In genomic region chr2:20692081-20692480, GRCh38 we compare ENCODE assay signal across 37 cellular contexts. TPM values are rescaled to one million over a fixed set of nuclear protein-coding genes. Genes with fewer than 3 reads are reported as not detected.
"Had no signal": no experiment of that assay in that cellular context is flagged by ENCODE, and none has a peak within 500 bp of the region (broad histone marks: within the 10 kb centered on the region; RNA-seq: fewer than 3 reads in every experiment).

No MANE protein-coding gene starts in this region.

- H3K9me3 ChIP-seq: adrenal gland, body of pancreas, esophagus squamous epithelium, gastrocnemius medialis had no signal

- DNase-seq: activated B cell treated with CpG ODN at 0.5 μM for 24 hours; activated CD4-positive, alpha-beta memory T cell treated with anti-CD3 and anti-CD28 coated beads for 36 hours; activated CD4-positive, alpha-beta T cell treated with anti-CD3 and anti-CD28 coated beads for 36 hours; activated CD4-positive, alpha-beta T cell treated with anti-CD3 and anti-CD28 coated beads, Interleukin-2, amount 10 ng/mL, durations not matched to agents 24 days and 14 days; activated CD4-positive, CD25-positive, alpha-beta regulatory T cell treated with anti-CD3 and anti-CD28 coated beads, Interleukin-2, amount 50 U/mL, for 72 hours; activated CD8-positive, alpha-beta memory T cell treated with anti-CD3 and anti-CD28 coated beads, Interleukin-2, amount 10 ng/mL, durations not matched to agents 7 days and 5 days; activated CD8-positive, alpha-beta memory T cell treated with anti-CD3 and anti-CD28 coated beads, Interleukin-2, amount 50 U/mL, for 4 hours; activated CD8-positive, alpha-beta T cell treated with anti-CD3 and anti-CD28 coated beads, Interleukin-2, amount 10 ng/mL, durations not matched to agents 7 days and 5 days; activated effector memory CD4-positive, alpha-beta T cell treated with anti-CD3 and anti-CD28 coated beads, Interleukin-2, amount 50 U/mL, for 16 hours; activated naive CD4-positive, alpha-beta T cell treated with anti-CD3 and anti-CD28 coated beads for 36 hours; activated naive CD8-positive, alpha-beta T cell treated with anti-CD3 and anti-CD28 coated beads for 36 hours; activated naive CD8-positive, alpha-beta T cell treated with anti-CD3 and anti-CD28 coated beads, Interleukin-2, amount 50 U/mL, for 24 hours; activated T-cell treated with anti-CD3 and anti-CD28 coated beads, Interleukin-2, amount 50 U/mL, for 1 hour; activated T-cell treated with anti-CD3 and anti-CD28 coated beads, Interleukin-2, amount 50 U/mL, for 48 hours; adrenal gland; amygdala; aorta; body of pancreas; caudate nucleus; cortex of kidney; dermis blood vessel endothelial cell; effector CD4-positive, alpha-beta T cell; effector memory CD8-positive, alpha-beta T cell; erythroblast; esophagus squamous epithelium; gastrocnemius medialis; glutamatergic neuron; SW 1271; T-cell; T1000; WERI-Rb-1 had no signal

- H3K36me3 ChIP-seq: adrenal gland, gastrocnemius medialis had no signal

- H3K27me3 ChIP-seq: adrenal gland, body of pancreas, esophagus squamous epithelium, gastrocnemius medialis had no signal

- H3K9me3 Mint-ChIP-seq: activated B cell treated with CpG ODN at 0.5 μM for 24 hours; activated CD4-positive, alpha-beta memory T cell treated with anti-CD3 and anti-CD28 coated beads for 36 hours; activated CD4-positive, alpha-beta T cell treated with anti-CD3 and anti-CD28 coated beads, Interleukin-2, amount 10 ng/mL, durations not matched to agents 24 days and 14 days; activated naive CD4-positive, alpha-beta T cell treated with anti-CD3 and anti-CD28 coated beads for 36 hours; activated naive CD4-positive, alpha-beta T cell treated with anti-CD3 and anti-CD28 coated beads, Interleukin-2, amount 50 U/mL, for 24 hours; activated naive CD8-positive, alpha-beta T cell treated with anti-CD3 and anti-CD28 coated beads, Interleukin-2, amount 50 U/mL, for 24 hours; activated T-helper 2 cell treated with anti-CD3 and anti-CD28 coated beads, Interferon-gamma antibody, Interleukin-2, Interleukin-4, amounts not matched to agents 10 μg/mL and 5 μg/mL and 100 μg/mL, durations not matched to agents 14 hours and 24 hours and 36 hours; effector memory CD8-positive, alpha-beta T cell; T-cell; T-helper 1 cell treated with Interleukin-12 subunit alpha and Interleukin-12 subunit beta and Interleukin-4 antibody, amounts not matched to agents 30 μg/mL and 1 μg/mL, for 36 hours had no signal

- H3K27me3 Mint-ChIP-seq: activated B cell treated with CpG ODN at 0.5 μM for 24 hours; activated CD4-positive, alpha-beta memory T cell treated with anti-CD3 and anti-CD28 coated beads for 36 hours; activated CD4-positive, alpha-beta T cell treated with anti-CD3 and anti-CD28 coated beads for 36 hours; activated CD4-positive, alpha-beta T cell treated with anti-CD3 and anti-CD28 coated beads, Interleukin-2, amount 10 ng/mL, durations not matched to agents 24 days and 14 days; activated CD8-positive, alpha-beta memory T cell treated with anti-CD3 and anti-CD28 coated beads, Interleukin-2, amount 10 ng/mL, durations not matched to agents 7 days and 5 days; activated naive CD4-positive, alpha-beta T cell treated with anti-CD3 and anti-CD28 coated beads, Interleukin-2, amount 50 U/mL, for 24 hours; activated naive CD8-positive, alpha-beta T cell treated with anti-CD3 and anti-CD28 coated beads for 36 hours; activated naive CD8-positive, alpha-beta T cell treated with anti-CD3 and anti-CD28 coated beads, Interleukin-2, amount 50 U/mL, for 24 hours; effector memory CD8-positive, alpha-beta T cell; T-cell had no signal

- H3K4me3 Mint-ChIP-seq: activated B cell treated with CpG ODN at 0.5 μM for 24 hours; activated CD4-positive, alpha-beta memory T cell treated with anti-CD3 and anti-CD28 coated beads for 36 hours; activated CD4-positive, alpha-beta T cell treated with anti-CD3 and anti-CD28 coated beads for 36 hours; activated CD4-positive, alpha-beta T cell treated with anti-CD3 and anti-CD28 coated beads, Interleukin-2, amount 10 ng/mL, durations not matched to agents 24 days and 14 days; activated CD8-positive, alpha-beta memory T cell treated with anti-CD3 and anti-CD28 coated beads, Interleukin-2, amount 10 ng/mL, durations not matched to agents 7 days and 5 days; activated CD8-positive, alpha-beta T cell treated with anti-CD3 and anti-CD28 coated beads, Interleukin-2, amount 10 ng/mL, durations not matched to agents 7 days and 5 days; activated naive CD4-positive, alpha-beta T cell treated with anti-CD3 and anti-CD28 coated beads for 36 hours; activated naive CD4-positive, alpha-beta T cell treated with anti-CD3 and anti-CD28 coated beads, Interleukin-2, amount 50 U/mL, for 24 hours; activated naive CD8-positive, alpha-beta T cell treated with anti-CD3 and anti-CD28 coated beads for 36 hours; activated naive CD8-positive, alpha-beta T cell treated with anti-CD3 and anti-CD28 coated beads, Interleukin-2, amount 50 U/mL, for 24 hours; activated T-helper 1 cell treated with anti-CD3 and anti-CD28 coated beads, Interleukin-12 subunit alpha, Interleukin-12 subunit beta, Interleukin-2, Interleukin-4 antibody, amounts not matched to agents 30 ng/mL and 10 ng/mL and 1 ng/mL, durations not matched to agents 14 hours and 24 hours and 36 hours; effector memory CD8-positive, alpha-beta T cell; T-cell; T-helper 1 cell treated with Interleukin-12 subunit alpha and Interleukin-12 subunit beta and Interleukin-4 antibody, amounts not matched to agents 30 μg/mL and 1 μg/mL, for 36 hours had no signal

- H3K4me1 ChIP-seq: adrenal gland, esophagus squamous epithelium, gastrocnemius medialis had no signal

- ATAC-seq: activated CD4-positive, alpha-beta T cell treated with anti-CD3 and anti-CD28 coated beads for 36 hours; activated CD8-positive, alpha-beta memory T cell treated with anti-CD3 and anti-CD28 coated beads, Interleukin-2, amount 10 ng/mL, durations not matched to agents 7 days and 5 days; activated CD8-positive, alpha-beta T cell treated with anti-CD3 and anti-CD28 coated beads, Interleukin-2, amount 10 ng/mL, durations not matched to agents 7 days and 5 days; activated naive CD8-positive, alpha-beta T cell treated with anti-CD3 and anti-CD28 coated beads, Interleukin-2, amount 50 U/mL, for 24 hours; body of pancreas; effector memory CD8-positive, alpha-beta T cell; gastrocnemius medialis; T-cell had no signal

- H3K27ac ChIP-seq: adrenal gland, body of pancreas, esophagus squamous epithelium, gastrocnemius medialis, WERI-Rb-1 had no signal

- H3K4me1 Mint-ChIP-seq: activated CD4-positive, alpha-beta T cell treated with anti-CD3 and anti-CD28 coated beads for 36 hours; activated CD4-positive, alpha-beta T cell treated with anti-CD3 and anti-CD28 coated beads, Interleukin-2, amount 10 ng/mL, durations not matched to agents 24 days and 14 days; activated CD8-positive, alpha-beta memory T cell treated with anti-CD3 and anti-CD28 coated beads, Interleukin-2, amount 10 ng/mL, durations not matched to agents 7 days and 5 days; activated naive CD4-positive, alpha-beta T cell treated with anti-CD3 and anti-CD28 coated beads, Interleukin-2, amount 50 U/mL, for 24 hours; activated naive CD8-positive, alpha-beta T cell treated with anti-CD3 and anti-CD28 coated beads for 36 hours; activated naive CD8-positive, alpha-beta T cell treated with anti-CD3 and anti-CD28 coated beads, Interleukin-2, amount 50 U/mL, for 24 hours; T-cell had no signal

- H3K27ac Mint-ChIP-seq: activated B cell treated with CpG ODN at 0.5 μM for 24 hours; activated CD4-positive, alpha-beta memory T cell treated with anti-CD3 and anti-CD28 coated beads for 36 hours; activated CD4-positive, alpha-beta T cell treated with anti-CD3 and anti-CD28 coated beads for 36 hours; activated CD4-positive, alpha-beta T cell treated with anti-CD3 and anti-CD28 coated beads, Interleukin-2, amount 10 ng/mL, durations not matched to agents 24 days and 14 days; activated CD8-positive, alpha-beta memory T cell treated with anti-CD3 and anti-CD28 coated beads, Interleukin-2, amount 10 ng/mL, durations not matched to agents 7 days and 5 days; activated CD8-positive, alpha-beta T cell treated with anti-CD3 and anti-CD28 coated beads, Interleukin-2, amount 10 ng/mL, durations not matched to agents 7 days and 5 days; activated naive CD4-positive, alpha-beta T cell treated with anti-CD3 and anti-CD28 coated beads for 36 hours; activated naive CD4-positive, alpha-beta T cell treated with anti-CD3 and anti-CD28 coated beads, Interleukin-2, amount 50 U/mL, for 24 hours; activated naive CD8-positive, alpha-beta T cell treated with anti-CD3 and anti-CD28 coated beads for 36 hours; activated naive CD8-positive, alpha-beta T cell treated with anti-CD3 and anti-CD28 coated beads, Interleukin-2, amount 50 U/mL, for 24 hours; activated T-helper 1 cell treated with anti-CD3 and anti-CD28 coated beads, Interleukin-12 subunit alpha, Interleukin-12 subunit beta, Interleukin-2, Interleukin-4 antibody, amounts not matched to agents 30 ng/mL and 10 ng/mL and 1 ng/mL, durations not matched to agents 14 hours and 24 hours and 36 hours; activated T-helper 2 cell treated with anti-CD3 and anti-CD28 coated beads, Interferon-gamma antibody, Interleukin-2, Interleukin-4, amounts not matched to agents 10 μg/mL and 5 μg/mL and 100 μg/mL, durations not matched to agents 14 hours and 24 hours and 36 hours; effector memory CD8-positive, alpha-beta T cell; T-cell; T-helper 1 cell treated with Interleukin-12 subunit alpha and Interleukin-12 subunit beta and Interleukin-4 antibody, amounts not matched to agents 30 μg/mL and 1 μg/mL, for 36 hours had no signal

- H3K4me3 ChIP-seq: adrenal gland, body of pancreas, esophagus squamous epithelium, gastrocnemius medialis had no signal

RNA-seq across cellular contexts. Expression of gene GDF7, which starts 25.1 kb away (rescaled TPM):
- total RNA-seq: activated CD8-positive, alpha-beta memory T cell treated with anti-CD3 and anti-CD28 coated beads for 36 hours; activated CD8-positive, alpha-beta memory T cell treated with anti-CD3 and anti-CD28 coated beads, Interleukin-2, amount 10 ng/mL, durations not matched to agents 7 days and 5 days; activated CD8-positive, alpha-beta T cell treated with anti-CD3 and anti-CD28 coated beads, Interleukin-2, amount 10 ng/mL, durations not matched to agents 7 days and 5 days; activated naive CD4-positive, alpha-beta T cell treated with anti-CD3 and anti-CD28 coated beads for 36 hours; activated naive CD8-positive, alpha-beta T cell treated with anti-CD3 and anti-CD28 coated beads for 36 hours had no signal
- polyA plus RNA-seq: fibroblast of lung had no signal
